ENCODE assay signal across 8 cellular contexts in genomic region chr22:41697126-41697775, GRCh38. TPM values are rescaled to one million over a fixed set of nuclear protein-coding genes. Genes with fewer than 3 reads are reported as not detected.
A peak's percentile ranks its signal among the peaks of the same experiment; 100 is the strongest.
DNase-seq lines count a peak whose midpoint lies in the region; ATAC-seq and TF ChIP-seq lines count a peak whose summit lies in the region.

No MANE protein-coding gene starts in this region.

- H3K4me1 ChIP-seq in cardiac muscle cell (ENCODE audit: low read depth), result peaks cover 5% of the 10 kb centered on the region
- peaks cover 3% of the 10 kb centered on the region in 2 experiments for H3K4me1 ChIP-seq in trophoblast cell (ENCODE audit: control insufficient read depth in 1 of 2, insufficient read depth in 2 of 2, low read length in 2 of 2)
- peaks cover 9 to 18% of the 10 kb centered on the region in 2 donors for H3K4me1 ChIP-seq in thyroid gland

- H3K27me3 ChIP-seq in cardiac muscle cell (no peaks in the 10 kb centered on the region), trophoblast cell (ENCODE audit: insufficient read depth, low read length) (no peaks in the 10 kb centered on the region), thyroid gland (no peaks in the 10 kb centered on the region)

- H2BK5ac ChIP-seq in trophoblast cell (ENCODE audit: low read depth, low read length, poor library complexity), result peak overlapping the region; percentile 72

- no peaks in the 10 kb centered on the region for H3K79me2 ChIP-seq in trophoblast cell (ENCODE audit: control insufficient read depth, insufficient read depth, low read length, poor library complexity)

- peaks cover 2% of the 10 kb centered on the region for H3K79me1 ChIP-seq in trophoblast cell (ENCODE audit: low read length)

- no CpG with 5 or more reads among the region's 12 CpGs for WGBS in trophoblast cell (ENCODE audit: extremely low coverage, insufficient coverage, insufficient read length)
- WGBS in thyroid gland, 2 donors, result 3 to 17% methylated on average over 1 to 9 of the region's 12 CpGs

- intact Hi-C loops in thyroid gland (cut with DNase I), result loop anchor here (5.0 kb wide), 1 partner anchor 245 kb away; no protein-coding TSS in a partner anchor

- peak overlapping the region; percentile 21 for H4K91ac ChIP-seq in trophoblast cell (ENCODE audit: low read depth, low read length)

- H3K23ac ChIP-seq in trophoblast cell (ENCODE audit: low read length), result no peak overlapping the region

- H2BK12ac ChIP-seq in trophoblast cell (ENCODE audit: low read length), result peak overlapping the region; percentile 56

- H4K12ac ChIP-seq in trophoblast cell (ENCODE audit: low read depth, low read length), result no peak overlapping the region

- peak overlapping the region; percentile 84 for H2AFZ ChIP-seq in trophoblast cell (ENCODE audit: insufficient read depth, low read length, poor library complexity)

- no peak overlapping the region for H3K9ac ChIP-seq in trophoblast cell (ENCODE audit: low read length)

- H3K9me3 ChIP-seq in cardiac muscle cell (ENCODE audit: low read depth) (no peaks in the 10 kb centered on the region), trophoblast cell (ENCODE audit: insufficient read depth, low read depth, low read length) (peaks cover 2% of the 10 kb centered on the region), thyroid gland (no peaks in the 10 kb centered on the region)

- H2BK120ac ChIP-seq in trophoblast cell (ENCODE audit: insufficient read depth, low read length, poor library complexity), result no peak overlapping the region

- TF ChIP-seq CTCF in GM12874 (IDR thresholded peaks at IDR 0.05; ENCODE audit: insufficient read depth, low read depth, low read length), result peak; percentile 93
- peak; percentile 99 for TF ChIP-seq CTCF in cardiac muscle cell (IDR thresholded peaks at IDR 0.05; ENCODE audit: low read depth, low read length)
- peak; percentile 89 to 98 (median 95) for TF ChIP-seq CTCF in thyroid gland (IDR thresholded peaks at IDR 0.05)

- no peak overlapping the region for H2AK5ac ChIP-seq in trophoblast cell (ENCODE audit: low read length)

- H3K4me2 ChIP-seq in trophoblast cell (ENCODE audit: low read length), result peak overlapping the region; percentile 58

- H3K27ac ChIP-seq in cardiac muscle cell (peak overlapping the region; percentile 62), trophoblast cell (ENCODE audit: low read depth, low read length) (peak overlapping the region; percentile 28), thyroid gland (peak overlapping the region in 2 of 3 donors; percentile 34 to 74)

- H3K18ac ChIP-seq in trophoblast cell (ENCODE audit: low read length), result peak overlapping the region; percentile 65

- TF ChIP-seq POLR2A in thyroid gland (IDR thresholded peaks at IDR 0.05), result no peak

- H3K4me3 ChIP-seq in cardiac muscle cell (no peak overlapping the region), trophoblast cell (ENCODE audit: low read depth, low read length) (no peak overlapping the region), thyroid gland (replicated peaks in 1 of 3) (no peak overlapping the region)

- no peak overlapping the region for H3K27ac Mint-ChIP-seq in activated naive CD4-positive, alpha-beta T cell treated with anti-CD3 and anti-CD28 coated beads, Interleukin-2, amount 50 U/mL, for 72 hours

- peak overlapping the region; percentile 69 for H4K8ac ChIP-seq in trophoblast cell (ENCODE audit: low read depth, low read length)

- H3K9me3 Mint-ChIP-seq in activated naive CD4-positive, alpha-beta T cell treated with anti-CD3 and anti-CD28 coated beads, Interleukin-2, amount 50 U/mL, for 72 hours, result no peaks in the 10 kb centered on the region

- peak; percentile 95 for DNase-seq in NCI-H1105 (lab: John Stamatoyannopoulos, UW)
- peak; percentile 82 for DNase-seq in SKM-1 treated with dmso at 0.1 percent for 144 hours (lab: John Stamatoyannopoulos, UW; ENCODE audit: unreplicated experiment)
- peak; percentile 89 to 97 for DNase-seq in activated naive CD4-positive, alpha-beta T cell treated with anti-CD3 and anti-CD28 coated beads, Interleukin-2, amount 50 U/mL, for 72 hours (ENCODE audit: low spot score in 2 of 2)
- DNase-seq in cardiac muscle cell (ENCODE audit: low read depth in 1 of 2, low spot score in 1 of 2), result peak; percentile 92 to 96
- peak; percentile 82 to 95 for DNase-seq in trophoblast cell
- DNase-seq in thyroid gland, result peak; percentile 92 to 95

- peak; percentile 79 to 89 for ATAC-seq in activated naive CD4-positive, alpha-beta T cell treated with anti-CD3 and anti-CD28 coated beads, Interleukin-2, amount 50 U/mL, for 72 hours
- no peak for ATAC-seq in GM19452 (IDR thresholded peaks at IDR 0.05; ENCODE audit: unreplicated experiment)

- no peak overlapping the region for H3K4ac ChIP-seq in trophoblast cell (ENCODE audit: low read depth, low read length)

- H3K36me3 ChIP-seq in cardiac muscle cell, result no peaks in the 10 kb centered on the region
- H3K36me3 ChIP-seq in trophoblast cell (ENCODE audit: control insufficient read depth in 1 of 2, insufficient read depth in 2 of 2, low read length in 2 of 2), result peaks cover 6 to 9% of the 10 kb centered on the region in 2 experiments
- H3K36me3 ChIP-seq in thyroid gland, result peaks cover 5 to 7% of the 10 kb centered on the region in 2 donors

- H3K36me3 Mint-ChIP-seq in activated naive CD4-positive, alpha-beta T cell treated with anti-CD3 and anti-CD28 coated beads, Interleukin-2, amount 50 U/mL, for 72 hours, result no peaks in the 10 kb centered on the region

- H3K14ac ChIP-seq in trophoblast cell (ENCODE audit: low read length), result peak overlapping the region; percentile 10

RNA-seq across cellular contexts. Expression of gene MEI1, which starts 2.1 kb away (rescaled TPM):
- total RNA-seq in activated naive CD4-positive, alpha-beta T cell treated with anti-CD3 and anti-CD28 coated beads, Interleukin-2, amount 50 U/mL, for 72 hours, result 10 to 100 TPM; 28.3 to 36.9 TPM
- 1.1 and 17.8 TPM in 2 replicates for total RNA-seq in cardiac muscle cell
- 3.3 and 5.6 TPM in 2 replicates for polyA plus RNA-seq in cardiac muscle cell
- polyA plus RNA-seq in trophoblast cell (2013), result 0.08 and 0.32 TPM in 2 replicates
- 1 to 10 TPM in 2 of 4 donors, under 1 TPM in 2; 0.25 to 5.2 (median 1.4) TPM for total RNA-seq in thyroid gland

RNA-seq across cellular contexts. Expression of gene SNU13, which starts 8.6 kb away (rescaled TPM):
- total RNA-seq in activated naive CD4-positive, alpha-beta T cell treated with anti-CD3 and anti-CD28 coated beads, Interleukin-2, amount 50 U/mL, for 72 hours, result 100 to 1,000 TPM; 193 to 235 TPM
- total RNA-seq in cardiac muscle cell (112 and 149 TPM in 2 replicates), thyroid gland (100 to 1,000 TPM; 127 to 194 (median 176) TPM)
- polyA plus RNA-seq in cardiac muscle cell, result 246 and 273 TPM in 2 replicates
- 142 and 148 TPM in 2 replicates for polyA plus RNA-seq in trophoblast cell (2013)
